Comparison of ENCODE assay signal across 34 cellular contexts in the genomic region with DNA sequence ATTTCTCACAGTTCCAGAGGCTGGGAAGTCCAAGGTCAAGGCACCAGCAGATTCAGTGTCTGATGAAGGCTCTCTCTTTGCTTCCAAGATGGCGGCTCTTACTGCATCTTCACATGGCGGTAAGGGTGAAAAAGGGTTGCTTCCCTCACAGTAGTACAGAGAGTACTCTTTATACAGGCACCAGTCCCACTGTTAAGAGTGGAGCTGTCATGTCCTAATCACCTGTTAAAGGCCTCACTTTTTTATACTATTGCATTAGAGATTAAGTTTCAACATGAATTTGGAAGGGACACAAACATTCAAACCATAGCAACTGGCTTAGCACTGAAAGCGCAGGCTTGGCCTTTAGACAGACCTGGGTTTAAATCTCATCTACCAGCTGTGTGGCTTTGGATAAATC. TPM values are rescaled to one million over a fixed set of nuclear protein-coding genes. Genes with fewer than 3 reads are reported as not detected.
"Had no signal": no experiment of that assay in that cellular context is flagged by ENCODE, and none has a peak within 500 bp of the region (broad histone marks: within the 10 kb centered on the region; RNA-seq: fewer than 3 reads in every experiment).

No MANE protein-coding gene starts in this region.

- ATAC-seq: effector memory CD8-positive, alpha-beta T cell; esophagus mucosa; foreskin keratinocyte; gastroesophageal sphincter; heart right ventricle; left cardiac atrium; left lung; left ventricle myocardium superior; lower lobe of right lung; mucosa of descending colon; naive thymus-derived CD8-positive, alpha-beta T cell had no signal

- H3K36me3 ChIP-seq: colonic mucosa, esophagus squamous epithelium, gastroesophageal sphincter, heart right ventricle, left lung, lower lobe of right lung had no signal

- H3K27ac ChIP-seq: colonic mucosa, epithelial cell of prostate, esophagus squamous epithelium, foreskin keratinocyte, gastroesophageal sphincter, heart right ventricle, left lung, lower lobe of right lung had no signal

- DNase-seq: colonic mucosa; cortex of kidney; effector CD8-positive, alpha-beta T cell; effector memory CD8-positive, alpha-beta T cell; endodermal cell; erythroblast; esophagus squamous epithelium; foreskin keratinocyte; glutamatergic neuron; head of caudate nucleus; heart right ventricle; hippocampal formation; left cardiac atrium; left lung; left ventricle myocardium superior; lower lobe of right lung; mesenchymal stem cell; mucosa of descending colon; naive B cell; naive thymus-derived CD8-positive, alpha-beta T cell had no signal

- H3K4me3 ChIP-seq: colonic mucosa, esophagus squamous epithelium, gastroesophageal sphincter, heart right ventricle, left lung, lower lobe of right lung, mucosa of descending colon had no signal

- H3K4me1 ChIP-seq: colonic mucosa, esophagus squamous epithelium, foreskin keratinocyte, gastroesophageal sphincter, heart right ventricle, left lung, lower lobe of right lung had no signal

- H3K27me3 ChIP-seq: colonic mucosa, foreskin keratinocyte had no signal

- H3K9me3 ChIP-seq: colonic mucosa, esophagus squamous epithelium, gastroesophageal sphincter, left lung, lower lobe of right lung, mucosa of descending colon had no signal

RNA-seq across cellular contexts. Expression of a gene that starts 50.0 kb away (rescaled TPM):
- total RNA-seq: dermis microvascular lymphatic vessel endothelial cell, esophagus squamous epithelium, fibroblast of lung, fibroblast of villous mesenchyme, foreskin keratinocyte, frontal cortex, gastroesophageal sphincter, glomerular endothelial cell, kidney epithelial cell, left cardiac atrium, left lung, left ventricle myocardium superior, lower leg skin, lower lobe of right lung, lung microvascular endothelial cell, mesenteric fat pad, mesothelial cell of epicardium, myocyte had no signal
